In the genomic region with DNA sequence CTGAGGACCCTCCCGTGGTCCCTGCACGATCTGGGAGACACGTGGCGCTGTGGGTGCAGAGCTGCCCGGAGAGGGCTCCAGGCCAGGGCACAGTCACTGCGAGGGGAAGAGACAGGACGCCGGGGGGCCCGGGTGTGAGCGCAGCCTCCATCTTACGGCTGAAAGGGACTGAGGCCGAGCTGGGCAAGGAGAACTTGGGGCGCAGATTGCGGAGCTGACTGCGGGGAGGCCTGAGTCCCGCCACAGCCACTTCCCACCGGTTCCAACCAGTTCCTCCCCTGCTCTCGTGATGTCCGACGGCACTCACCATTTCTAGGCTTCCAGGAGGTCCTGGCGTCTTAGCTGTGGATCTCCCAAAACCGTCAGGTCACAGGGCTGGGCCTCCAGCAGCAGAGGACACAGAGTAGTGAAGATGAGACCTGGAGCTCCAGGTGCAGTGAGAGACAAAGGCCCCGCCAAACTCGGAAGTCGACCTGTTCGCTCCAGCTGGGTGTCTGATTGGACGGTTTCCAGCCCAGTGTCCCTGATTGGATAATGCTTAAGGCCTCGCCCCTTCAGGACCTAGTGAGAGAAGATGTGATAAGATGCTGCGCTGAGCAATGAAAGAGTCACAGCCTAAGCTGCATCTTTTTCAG, we compare ENCODE assay signal across 10 cellular contexts. TPM values are rescaled to one million over a fixed set of nuclear protein-coding genes. Genes with fewer than 3 reads are reported as not detected.
DNase-seq lines count a peak whose midpoint lies in the region; ATAC-seq and TF ChIP-seq lines count a peak whose summit lies in the region.
"Had no signal": no experiment of that assay in that cellular context is flagged by ENCODE, and none has a peak within 500 bp of the region (broad histone marks: within the 10 kb centered on the region; RNA-seq: fewer than 3 reads in every experiment).

No MANE protein-coding gene starts in this region.

- H3K4me3 ChIP-seq in hepatocyte: no peak overlapping the region
- H3K4me3 ChIP-seq in foreskin fibroblast (ENCODE audit: low read depth in 1 of 2, low read length in 2 of 2): no peak overlapping the region
- H3K4me3 ChIP-seq: mucosa of descending colon had no signal

- H3K9me2 ChIP-seq in hepatocyte (replicated peaks; ENCODE audit: insufficient read depth): no peaks in the 10 kb centered on the region

- H3K27ac ChIP-seq in hepatocyte: no peak overlapping the region

- no peaks in the 10 kb centered on the region for H3K79me2 ChIP-seq in hepatocyte

- TF ChIP-seq CTCF in hepatocyte (IDR thresholded peaks at IDR 0.05; ENCODE audit: poor library complexity): no peak
- no peak for TF ChIP-seq CTCF in foreskin fibroblast (IDR thresholded peaks at IDR 0.05; ENCODE audit: low read depth, low read length)

- peak overlapping the region; percentile 20 for H3K4me2 ChIP-seq in hepatocyte

- no peaks in the 10 kb centered on the region for H3K4me1 ChIP-seq in hepatocyte (ENCODE audit: insufficient read depth)

- WGBS in hepatocyte (ENCODE audit: low lambda C conversion rate, missing lambda C conversion rate): 60% methylated on average over 29 of the region's 29 CpGs

- DNase-seq in NAMALWA (ENCODE audit: low spot score) (peak; percentile 93), activated T-cell treated with anti-CD3 and anti-CD28 coated beads for 24 hours (ENCODE audit: low read depth) (peak; percentile 20), hepatocyte (ENCODE audit: low spot score) (peak; percentile 28), foreskin fibroblast (no peak), COLO829 (ENCODE audit: low spot score) (no peak)
- DNase-seq in stimulated activated CD4-positive, alpha-beta T cell treated with anti-CD3 and anti-CD28 coated beads, Interleukin-4, amount 100 ng/mL, for 4 hours: peak; percentile 18 to 45
- DNase-seq: amniotic stem cell had no signal

- no peaks in the 10 kb centered on the region for H3K9me3 ChIP-seq in hepatocyte (ENCODE audit: low read depth)
- H3K9me3 ChIP-seq: mucosa of descending colon had no signal

- no peaks in the 10 kb centered on the region for H3K27me3 ChIP-seq in hepatocyte

- no peaks in the 10 kb centered on the region for H3K36me3 ChIP-seq in hepatocyte (replicated peaks; ENCODE audit: insufficient read depth, low read depth)

- ATAC-seq in HG03196 (IDR thresholded peaks at IDR 0.05; ENCODE audit: unreplicated experiment) (no peak), HG02610 (IDR thresholded peaks at IDR 0.05; ENCODE audit: unreplicated experiment) (no peak)
- ATAC-seq: mucosa of descending colon had no signal

- H2AFZ ChIP-seq in hepatocyte: no peak overlapping the region

- H4K20me1 ChIP-seq in hepatocyte (ENCODE audit: insufficient read depth, poor library complexity, severe bottlenecking): no peaks in the 10 kb centered on the region

RNA-seq across cellular contexts. Expression of a gene that starts 4.8 kb away (rescaled TPM):
- 12.3 and 16.2 TPM in 2 replicates for total RNA-seq in hepatocyte
- 5.0 and 7.1 TPM in 2 replicates for polyA plus RNA-seq in hepatocyte

RNA-seq across cellular contexts. Expression of a gene that starts 39.3 kb away (rescaled TPM):
- 27.7 and 47.1 TPM in 2 replicates for total RNA-seq in hepatocyte
- 9.9 and 16.4 TPM in 2 replicates for polyA plus RNA-seq in hepatocyte

RNA-seq across cellular contexts. Expression of a gene that starts 39.9 kb away (rescaled TPM):
- total RNA-seq in hepatocyte: 11.8 and 15.6 TPM in 2 replicates
- 3.6 and 9.1 TPM in 2 replicates for polyA plus RNA-seq in hepatocyte

Comparison
In these comparisons a context has a peak if more than half of its experiments do, and no peak if none do; other contexts are left out.
1. DNase-seq: peak in NAMALWA (single experiment), activated T-cell treated with anti-CD3 and anti-CD28 coated beads for 24 hours (single experiment), hepatocyte (single experiment) and stimulated activated CD4-positive, alpha-beta T cell treated with anti-CD3 and anti-CD28 coated beads, Interleukin-4, amount 100 ng/mL, for 4 hours (2 of 2); none in foreskin fibroblast (0 of 2) and COLO829 (single experiment).